Comparison of ENCODE assay signal across 15 cellular contexts in the genomic region with DNA sequence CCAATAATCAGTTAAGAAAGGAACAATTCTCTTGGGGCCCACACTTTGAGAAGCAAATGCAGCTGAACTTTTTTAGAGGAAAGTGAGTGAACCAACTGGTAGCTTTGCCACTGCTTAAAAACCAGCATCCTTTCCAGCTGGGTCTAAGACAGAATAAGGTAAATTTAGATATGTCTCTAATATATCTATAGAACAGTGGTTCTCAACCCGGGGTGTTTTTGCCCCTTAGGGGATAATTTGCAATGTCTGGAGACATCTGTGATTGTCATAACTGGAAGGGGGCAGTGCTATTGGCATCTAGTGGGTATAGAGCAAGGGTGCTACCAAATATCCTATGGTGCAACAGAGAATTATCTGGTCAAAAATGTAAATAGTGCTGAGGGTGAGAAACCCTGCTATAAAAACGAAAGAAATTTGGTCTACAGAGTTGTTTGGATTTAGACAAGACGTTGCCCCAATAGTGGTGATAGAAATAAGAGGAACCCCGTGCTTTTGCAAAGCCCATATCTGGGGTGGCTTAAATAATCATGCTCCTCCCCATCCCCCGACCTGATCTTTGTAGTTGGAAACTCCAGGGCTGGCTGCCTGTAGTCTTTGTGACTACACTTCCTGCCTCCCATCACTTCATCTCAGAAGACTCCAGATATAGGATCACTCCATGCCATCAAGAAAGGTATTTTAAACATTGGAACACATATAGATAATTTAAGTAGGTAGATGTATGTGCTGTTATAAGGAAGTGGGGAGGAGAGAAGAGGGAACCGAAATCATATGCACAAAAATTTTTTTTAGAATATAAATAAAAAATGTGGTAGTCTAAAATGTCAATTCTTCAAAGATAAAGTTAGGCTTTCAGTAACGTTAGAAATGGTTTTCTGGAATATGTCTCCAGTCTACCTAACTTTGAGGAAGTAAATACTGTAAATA. TPM values are rescaled to one million over a fixed set of nuclear protein-coding genes. Genes with fewer than 3 reads are reported as not detected.
DNase-seq lines count a peak whose midpoint lies in the region; ATAC-seq, FAIRE-seq and TF ChIP-seq lines count a peak whose summit lies in the region.
"Had no signal": no experiment of that assay in that cellular context is flagged by ENCODE, and none has a peak within 500 bp of the region (broad histone marks: within the 10 kb centered on the region; RNA-seq: fewer than 3 reads in every experiment).

A gene (plus strand): TSS at position 622 of the 927 bp plus-strand sequence. CDS start 507 bp downstream, outside the sequence.

- H3K27me3 Mint-ChIP-seq in activated naive CD8-positive, alpha-beta T cell treated with anti-CD3 and anti-CD28 coated beads for 36 hours, result no peaks in the 10 kb centered on the region
- H3K27me3 Mint-ChIP-seq: central memory CD8-positive, alpha-beta T cell had no signal

- H3K4me1 Mint-ChIP-seq in activated naive CD8-positive, alpha-beta T cell treated with anti-CD3 and anti-CD28 coated beads for 36 hours, result no peaks in the 10 kb centered on the region
- H3K4me1 Mint-ChIP-seq: central memory CD8-positive, alpha-beta T cell had no signal

- H3K4me3 ChIP-seq in BLaER1 (no peak within 1 kb of the TSS), lower lobe of right lung (no peak within 1 kb of the TSS)
- H3K4me3 ChIP-seq: thyroid gland had no signal

- no peak for TF ChIP-seq CTCF in lower lobe of right lung (IDR thresholded peaks at IDR 0.05)

- H3K27ac ChIP-seq in BLaER1 (no peak within 1 kb of the TSS), lower lobe of right lung (no peak within 1 kb of the TSS)
- H3K27ac ChIP-seq: parathyroid adenoma, thyroid gland, VCaP had no signal

- H3K4me2 ChIP-seq in BLaER1, result peak within 1 kb of the TSS; percentile 8

- peaks cover 2% of the 10 kb centered on the region for H3K9me3 Mint-ChIP-seq in activated naive CD8-positive, alpha-beta T cell treated with anti-CD3 and anti-CD28 coated beads for 36 hours
- H3K9me3 Mint-ChIP-seq: activated naive CD4-positive, alpha-beta T cell treated with anti-CD3 and anti-CD28 coated beads, Interleukin-2, amount 50 U/mL, for 72 hours; central memory CD8-positive, alpha-beta T cell had no signal

- H3K4me1 ChIP-seq in BLaER1 (peaks cover 37% of the 10 kb centered on the region), lower lobe of right lung (no peaks in the 10 kb centered on the region)
- H3K4me1 ChIP-seq: parathyroid adenoma, thyroid gland had no signal

- 0 out of 2 replicates have a peak, but pooled peaks cover 5% of the 10 kb centered on the region for H4K20me1 ChIP-seq in BLaER1

- peaks cover 20% of the 10 kb centered on the region for H3K9me3 ChIP-seq in BLaER1
- H3K9me3 ChIP-seq in lower lobe of right lung, result no peaks in the 10 kb centered on the region
- H3K9me3 ChIP-seq: thyroid gland had no signal

- H3K9ac ChIP-seq in BLaER1, result no peak within 1 kb of the TSS
- H3K9ac ChIP-seq: parathyroid adenoma had no signal

- ATAC-seq in HG03103 (IDR thresholded peaks at IDR 0.05; ENCODE audit: low read depth, unreplicated experiment) (peak; percentile 44), lower lobe of right lung (no peak)
- ATAC-seq: activated naive CD4-positive, alpha-beta T cell treated with anti-CD3 and anti-CD28 coated beads, Interleukin-2, amount 50 U/mL, for 72 hours had no signal

- peaks cover 3% of the 10 kb centered on the region for H3K36me3 Mint-ChIP-seq in activated naive CD8-positive, alpha-beta T cell treated with anti-CD3 and anti-CD28 coated beads for 36 hours
- H3K36me3 Mint-ChIP-seq: activated naive CD4-positive, alpha-beta T cell treated with anti-CD3 and anti-CD28 coated beads, Interleukin-2, amount 50 U/mL, for 72 hours had no signal

- H3K27ac Mint-ChIP-seq in activated naive CD8-positive, alpha-beta T cell treated with anti-CD3 and anti-CD28 coated beads for 36 hours, result peak within 1 kb of the TSS; percentile 72
- H3K27ac Mint-ChIP-seq: activated naive CD4-positive, alpha-beta T cell treated with anti-CD3 and anti-CD28 coated beads, Interleukin-2, amount 50 U/mL, for 72 hours had no signal

- no peak within 1 kb of the TSS for H3K4me3 Mint-ChIP-seq in activated naive CD8-positive, alpha-beta T cell treated with anti-CD3 and anti-CD28 coated beads for 36 hours
- H3K4me3 Mint-ChIP-seq: central memory CD8-positive, alpha-beta T cell had no signal

- peak; percentile 77 for FAIRE-seq in GM18507 (lab: Jason Lieb, UNC)
- FAIRE-seq: islet of Langerhans had no signal

- DNase-seq in GM18507 (ENCODE audit: extremely low spot score, insufficient read length, low read depth), result no peak
- DNase-seq in activated naive CD8-positive, alpha-beta T cell treated with anti-CD3 and anti-CD28 coated beads for 36 hours, result no peak
- DNase-seq in DMS153 treated with DMSO at 0.1 percent for 48 hours (lab: John Stamatoyannopoulos, UW; ENCODE audit: unreplicated experiment), result no peak
- DNase-seq in NCI-H1048 (lab: John Stamatoyannopoulos, UW), result no peak
- DNase-seq in stimulated activated CD8-positive, alpha-beta memory T cell treated with anti-CD3 and anti-CD28 coated beads, Interleukin-4, amount 100 ng/mL, for 48 hours, result no peak
- no peak for DNase-seq in lower lobe of right lung
- DNase-seq: ACHN, thyroid gland had no signal

- intact Hi-C loops in lower lobe of right lung (cut with DNase I), result no loop called here

- H3K27me3 ChIP-seq in BLaER1 (peaks cover 71% of the 10 kb centered on the region), lower lobe of right lung (ENCODE audit: low read depth) (no peaks in the 10 kb centered on the region)
- H3K27me3 ChIP-seq: thyroid gland had no signal

- H3K36me3 ChIP-seq in BLaER1 (no peaks in the 10 kb centered on the region), lower lobe of right lung (no peaks in the 10 kb centered on the region)
- H3K36me3 ChIP-seq: thyroid gland had no signal

RNA-seq across cellular contexts. Expression of the gene that starts here (rescaled TPM):
- total RNA-seq in activated naive CD8-positive, alpha-beta T cell treated with anti-CD3 and anti-CD28 coated beads for 36 hours, result under 1 TPM; 0.21 to 0.28 TPM
- 7.8 TPM for total RNA-seq in lower lobe of right lung
